Comparison of ENCODE assay signal across 8 cellular contexts in genomic region chr20:17995967-17996819, GRCh38. TPM values are rescaled to one million over a fixed set of nuclear protein-coding genes. Genes with fewer than 3 reads are reported as not detected.
A peak's percentile ranks its signal among the peaks of the same experiment; 100 is the strongest.
DNase-seq lines count a peak whose midpoint lies in the region; ATAC-seq, FAIRE-seq and TF ChIP-seq lines count a peak whose summit lies in the region.

No MANE protein-coding gene starts in this region.

- peak; percentile 8 for DNase-seq in stimulated activated CD8-positive, alpha-beta memory T cell treated with anti-CD3 and anti-CD28 coated beads, Interleukin-12 subunit alpha, Interleukin-12 subunit beta, amount 100 ng/mL, for 1 hour (ENCODE audit: low read depth)
- DNase-seq in stimulated activated CD8-positive, alpha-beta memory T cell treated with anti-CD3 and anti-CD28 coated beads, Interleukin-4, amount 100 ng/mL, for 48 hours = no peak
- DNase-seq in RPMI8226 = peak; percentile 70
- no peak for DNase-seq in GM12878 (ENCODE audit: low read depth, low spot score)
- DNase-seq in iris pigment epithelial cell (ENCODE audit: low read depth) = peak; percentile 63
- DNase-seq in stimulated activated CD4-positive, alpha-beta T cell treated with anti-CD3 and anti-CD28 coated beads, Interleukin-1b, Interleukin-23, amount 100 ng/mL, for 48 hours = peak; percentile 39

- no peak overlapping the region for H3K4me3 ChIP-seq in KMS-11 (IDR thresholded peaks at IDR 0.05; ENCODE audit: insufficient read depth, low read depth, low read length)
- H3K4me3 ChIP-seq in GM12878 = no peak overlapping the region

- H4K20me1 ChIP-seq in KMS-11 (ENCODE audit: insufficient read depth) (no peaks in the 10 kb centered on the region), GM12878 (ENCODE audit: control insufficient read depth, insufficient read depth) (no peaks in the 10 kb centered on the region)

- SMC1A ChIA-PET in GM12878 (lab: Charles Lee; ENCODE audit: uncharacterized antibody, unreplicated experiment) = interaction anchor here (0.5 to 3.9 kb wide), 20 partner anchors 8 to 491 kb away, joined by 3 to 25 read pairs (median 4); no protein-coding TSS in a partner anchor

- H3K36me3 ChIP-seq in KMS-11 (ENCODE audit: insufficient read depth) (no peaks in the 10 kb centered on the region), GM12878 (ENCODE audit: control insufficient read depth in 2 of 2, insufficient read depth in 2 of 2, low read length in 1 of 2) (no peaks in the 10 kb centered on the region)

- TF ChIP-seq POLR2A in GM12878 (IDR thresholded peaks at IDR 0.05; ENCODE audit: low read depth, low read length) = no peak

- H3K9me3 ChIP-seq in GM12878 (replicated peaks; ENCODE audit: control insufficient read depth, insufficient read depth, low read length) = no peaks in the 10 kb centered on the region

- peak; percentile 99 for TF ChIP-seq RAD21 in GM12878 (IDR thresholded peaks at IDR 0.05; ENCODE audit: insufficient read depth, low read depth, low read length)

- no peaks in the 10 kb centered on the region for H3K4me1 ChIP-seq in KMS-11 (ENCODE audit: low read depth, poor library complexity, severe bottlenecking)
- H3K4me1 ChIP-seq in GM12878 (ENCODE audit: control insufficient read depth, insufficient read depth, low read length) = peaks cover 21% of the 10 kb centered on the region

- peak overlapping the region; percentile 34; the same call in 1 of the 2 replicates for H2AFZ ChIP-seq in KMS-11 (ENCODE audit: low read depth)
- peak overlapping the region; percentile 62 for H2AFZ ChIP-seq in GM12878 (ENCODE audit: control insufficient read depth, low read depth, low read length)

- H3K9ac ChIP-seq in KMS-11 (no peak overlapping the region), GM12878 (ENCODE audit: control insufficient read depth, insufficient read depth, low read length) (no peak overlapping the region)

- BruUV-seq in GM12878 (replicated peaks; lab: Mats Ljungman, UMichigan) = no TSS peak

- RAD21 ChIA-PET in GM12878 (lab: Charles Lee; ENCODE audit: unreplicated experiment) = interaction anchor here (0.7 to 3.5 kb wide), 18 partner anchors 9 to 491 kb away, joined by 3 to 19 read pairs (median 5); partner anchors contain the start of genes DSTN, MGME1, RRBP1 and SNX5

- 31% methylated on average over 16 of the region's 16 CpGs for WGBS in GM12878 (ENCODE audit: insufficient coverage, insufficient replicate concordance, low lambda C conversion rate, missing lambda C conversion rate)

- CTCF ChIA-PET in GM12878 (lab: Yijun Ruan, JAX) = interaction anchor here (0.7 to 7.3 kb wide), 39 partner anchors 9 to 492 kb away, joined by 3 to 45 read pairs (median 5); partner anchors contain the start of genes RRBP1 and ZNF133

- no peaks in the 10 kb centered on the region for H3K27me3 ChIP-seq in KMS-11 (ENCODE audit: insufficient read depth, low read depth)
- H3K27me3 ChIP-seq in GM12878 (replicated peaks in 1 of 2; ENCODE audit: control insufficient read depth in 2 of 2, insufficient read depth in 2 of 2, low read length in 1 of 2) = no peaks in the 10 kb centered on the region

- no peak overlapping the region for H3K27ac ChIP-seq in KMS-11
- no peak overlapping the region for H3K27ac ChIP-seq in GM12878 (ENCODE audit: control insufficient read depth, insufficient read depth)

- no peaks in the 10 kb centered on the region for H3K79me2 ChIP-seq in KMS-11 (ENCODE audit: insufficient read depth, low read depth)
- no peaks in the 10 kb centered on the region for H3K79me2 ChIP-seq in GM12878 (ENCODE audit: control insufficient read depth, insufficient read depth, low read length)

- peak; percentile 86 for TF ChIP-seq CTCF in KMS-11 (conservative IDR thresholded peaks at IDR 0.05; ENCODE audit: low read depth, low read length)
- TF ChIP-seq CTCF in GM12878 (IDR thresholded peaks at IDR 0.05 in 2 of 3, conservative IDR thresholded peaks at IDR 0.05 in 1 of 3; ENCODE audit: control insufficient read depth in 2 of 3, extremely low read depth in 1 of 3, insufficient read depth in 1 of 3, low read depth in 3 of 3, low read length in 3 of 3) = peak; percentile 97 to 99 (median 98)

- TF ChIP-seq EP300 in GM12878 (IDR thresholded peaks at IDR 0.05; ENCODE audit: borderline replicate concordance in 1 of 2, control insufficient read depth in 1 of 2, low read depth in 2 of 2, low read length in 2 of 2) = no peak

- ATAC-seq in GM12878 = peak; percentile 61
- ATAC-seq in GM19035 (IDR thresholded peaks at IDR 0.05; ENCODE audit: unreplicated experiment) = no peak

- FAIRE-seq in GM12878 (lab: Jason Lieb, UNC) = peak; percentile 61

- H3K4me2 ChIP-seq in KMS-11 (no peak overlapping the region), GM12878 (ENCODE audit: control insufficient read depth, insufficient read depth) (peak overlapping the region; percentile 31; the same call in 1 of the 2 replicates)

- POLR2A ChIA-PET in GM12878 (lab: Charles Lee) = interaction anchor here (0.7 to 1.1 kb wide), 3 partner anchors 25 to 426 kb away, joined by 3 to 5 read pairs (median 5); partner anchors contain the start of genes DSTN and ZNF133

- in situ Hi-C loops in GM12878 (cut with MboI) = loop anchor here (5.0 kb wide), 1 partner anchor 459 kb away; no protein-coding TSS in a partner anchor

- intact Hi-C loops in GM12878 (cut with micrococcal nuclease; ENCODE audit: unreplicated experiment) = loop anchor here (1.0 to 5.0 kb wide), 4 partner anchors 54 to 489 kb away; no protein-coding TSS in a partner anchor

TF ChIP-seq in GM12878, 131 proteins besides CTCF, POLR2A, EP300 and RAD21 (continues in another document):
- TF ChIP-seq IRF4 (IDR thresholded peaks at IDR 0.05; ENCODE audit: low read depth, low read length) = no peak
- no peak for TF ChIP-seq MEF2B (IDR thresholded peaks at IDR 0.05; ENCODE audit: partially characterized antibody, poor library complexity, severe bottlenecking)
- peak; percentile 15 for TF ChIP-seq SKIL (IDR thresholded peaks at IDR 0.05; ENCODE audit: low read depth, poor library complexity, severe bottlenecking)
- no peak for TF ChIP-seq CEBPB (IDR thresholded peaks at IDR 0.05; ENCODE audit: borderline replicate concordance in 1 of 2, low read depth in 2 of 2, low read length in 2 of 2)
- TF ChIP-seq ATF7 (IDR thresholded peaks at IDR 0.05; ENCODE audit: low read depth) = 0 out of 2 replicates have a peak, but pooled peaks have one; percentile 13
- TF ChIP-seq WRNIP1 (IDR thresholded peaks at IDR 0.05; ENCODE audit: borderline replicate concordance, low read depth, low read length) = no peak

RNA-seq across cellular contexts. Expression of gene MGME1, which starts 27.4 kb away (rescaled TPM):
- 31.0 and 35.6 TPM in 2 replicates for total RNA-seq in GM12878 (2013; cell fraction: nucleolus; rRNA removed)
- total RNA-seq in GM12878 (2014; rRNA removed) (15.7 and 18.0 TPM in 2 replicates), GM12878 (2014; rRNA removed; fragmentation: Illumina TruSeq; extraction: Trizol) (33.6 and 33.7 TPM in 2 replicates), GM12878 (2021) (26.8 and 27.6 TPM in 2 replicates)
- 24.8 TPM for polyA plus RNA-seq in GM12878 (2011; ENCODE audit: low read depth)
- polyA plus RNA-seq in GM12878 (2011; rRNA removed) (35.2 and 46.4 TPM in 2 replicates), GM12878 (2014; fragmentation: Illumina TruSeq; extraction: Trizol) (44.8 and 48.9 TPM in 2 replicates), GM12878 (2014; fragmentation: Nextera tagmentation; extraction: Ambion mirVana) (10 to 100 TPM; 13.4 to 14.1 TPM), GM12878 (2014; rRNA removed) (21.2 and 24.7 TPM in 2 replicates), GM12878 (2016; fragmentation: Nextera tagmentation; extraction: Ambion mirVana) (10 to 100 TPM; 37.9 to 40.8 TPM)
- polyA plus RNA-seq in GM12878 (2011; cell fraction: cytosol; rRNA removed) = 16.6 and 18.2 TPM in 2 replicates
- 15.8 and 17.2 TPM in 2 replicates for polyA plus RNA-seq in GM12878 (2011; cell fraction: nucleus; rRNA removed)
- 23.4 and 24.9 TPM in 2 replicates for polyA plus RNA-seq in GM12878 (2012)
- polyA minus RNA-seq in GM12878 (2011; rRNA and poly(A)+ RNA removed) = 23.3 and 27.0 TPM in 2 replicates
- polyA minus RNA-seq in GM12878 (2011; cell fraction: cytosol; rRNA and poly(A)+ RNA removed) = 14.6 and 16.2 TPM in 2 replicates
- 18.8 and 21.9 TPM in 2 replicates for polyA minus RNA-seq in GM12878 (2011; cell fraction: nucleus; rRNA and poly(A)+ RNA removed)

RNA-seq across cellular contexts. Expression of gene SNX5, which starts 27.6 kb away (rescaled TPM):
- 632 and 668 TPM in 2 replicates for total RNA-seq in GM12878 (2013; cell fraction: nucleolus; rRNA removed)
- 254 and 275 TPM in 2 replicates for total RNA-seq in GM12878 (2014; rRNA removed)
- 303 and 316 TPM in 2 replicates for total RNA-seq in GM12878 (2014; rRNA removed; fragmentation: Illumina TruSeq; extraction: Trizol)
- total RNA-seq in GM12878 (2021) = 216 and 236 TPM in 2 replicates
- polyA plus RNA-seq in GM12878 (2011; ENCODE audit: low read depth) = 155 TPM
- 288 and 497 TPM in 2 replicates for polyA plus RNA-seq in GM12878 (2011; rRNA removed)
- 153 and 185 TPM in 2 replicates for polyA plus RNA-seq in GM12878 (2011; cell fraction: cytosol; rRNA removed)
- 284 and 322 TPM in 2 replicates for polyA plus RNA-seq in GM12878 (2011; cell fraction: nucleus; rRNA removed)
- polyA plus RNA-seq in GM12878 (2012) = 206 and 209 TPM in 2 replicates
- 301 and 362 TPM in 2 replicates for polyA plus RNA-seq in GM12878 (2014; fragmentation: Illumina TruSeq; extraction: Trizol)
- polyA plus RNA-seq in GM12878 (2014; fragmentation: Nextera tagmentation; extraction: Ambion mirVana) = 100 to 1,000 TPM in 1 of 2 experiments, 10 to 100 TPM in 1; 92.9 to 152 TPM
- 242 and 292 TPM in 2 replicates for polyA plus RNA-seq in GM12878 (2014; rRNA removed)
- polyA plus RNA-seq in GM12878 (2016; fragmentation: Nextera tagmentation; extraction: Ambion mirVana) = 100 to 1,000 TPM; 154 to 178 TPM
- polyA minus RNA-seq in GM12878 (2011; rRNA and poly(A)+ RNA removed) = 166 and 193 TPM in 2 replicates
- 77.5 and 93.6 TPM in 2 replicates for polyA minus RNA-seq in GM12878 (2011; cell fraction: cytosol; rRNA and poly(A)+ RNA removed)
- 192 and 319 TPM in 2 replicates for polyA minus RNA-seq in GM12878 (2011; cell fraction: nucleus; rRNA and poly(A)+ RNA removed)

Comparison
In these comparisons a context has a peak if more than half of its experiments do, and no peak if none do; other contexts are left out.
1. DNase-seq: peak in stimulated activated CD8-positive, alpha-beta memory T cell treated with anti-CD3 and anti-CD28 coated beads, Interleukin-12 subunit alpha, Interleukin-12 subunit beta, amount 100 ng/mL, for 1 hour (single experiment), RPMI8226 (single experiment), iris pigment epithelial cell (single experiment) and stimulated activated CD4-positive, alpha-beta T cell treated with anti-CD3 and anti-CD28 coated beads, Interleukin-1b, Interleukin-23, amount 100 ng/mL, for 48 hours (single experiment); none in stimulated activated CD8-positive, alpha-beta memory T cell treated with anti-CD3 and anti-CD28 coated beads, Interleukin-4, amount 100 ng/mL, for 48 hours (single experiment) and GM12878 (single experiment).